In the genomic region with DNA sequence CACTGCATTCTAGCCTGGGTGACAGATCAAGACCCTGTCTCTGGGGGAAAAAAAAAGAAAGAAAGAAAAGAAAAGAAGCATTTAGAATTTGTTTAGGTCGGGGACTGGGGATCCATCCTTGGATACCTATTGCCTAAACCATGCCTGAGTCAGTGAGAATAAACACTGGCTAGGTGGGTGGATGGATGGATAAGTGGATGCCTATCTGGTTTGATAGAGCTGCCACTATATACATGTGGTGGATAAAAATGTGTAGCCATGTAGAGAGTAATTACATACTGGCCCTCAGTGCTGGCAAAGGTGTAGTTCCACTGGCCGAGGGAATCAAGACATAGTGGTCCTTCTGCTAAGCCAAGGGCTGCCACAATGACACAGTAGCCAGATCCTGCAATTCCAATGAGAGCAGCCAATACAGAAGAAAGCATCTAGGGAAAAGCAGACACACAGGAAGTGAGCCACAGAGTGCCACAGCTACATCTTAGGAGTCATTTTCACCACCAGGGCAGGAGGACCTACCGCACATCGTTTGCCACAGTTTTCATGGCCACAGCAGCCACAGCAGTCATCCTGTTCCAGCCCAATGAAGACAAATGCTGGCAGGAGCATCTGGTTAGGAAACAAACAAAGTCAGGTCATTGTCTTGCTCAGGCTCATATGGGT, we compare ENCODE assay signal across 1 cellular context.
TF ChIP-seq lines count a peak whose summit lies in the region.

No MANE protein-coding gene starts in this region.

TF ChIP-seq in A549, 52 proteins besides CTCF, POLR2A, EP300 and RAD21 (continued from another document):
- TF ChIP-seq USF2 (IDR thresholded peaks at IDR 0.05) (no peak), HDAC2 (IDR thresholded peaks at IDR 0.05) (no peak), EHF (CRISPR knock-in tag; IDR thresholded peaks at IDR 0.05) (no peak), CBX8 (IDR thresholded peaks at IDR 0.05) (no peak), RARB (CRISPR knock-in tag; IDR thresholded peaks at IDR 0.05) (no peak), ZSCAN20 (CRISPR knock-in tag; IDR thresholded peaks at IDR 0.05) (no peak), TFCP2L1 (CRISPR knock-in tag; IDR thresholded peaks at IDR 0.05) (peak; percentile 10; the same call in 1 of the 2 replicates), HOXB5 (CRISPR knock-in tag; IDR thresholded peaks at IDR 0.05) (no peak), PHF8 (IDR thresholded peaks at IDR 0.05; ENCODE audit: borderline replicate concordance, low read depth) (no peak), ZC3H11A (IDR thresholded peaks at IDR 0.05) (no peak), CHD2 (IDR thresholded peaks at IDR 0.05; ENCODE audit: low read length, partially characterized antibody) (no peak), ZNF302 (CRISPR knock-in tag; IDR thresholded peaks at IDR 0.05) (no peak), SREBF2 (IDR thresholded peaks at IDR 0.05) (no peak), MYC (IDR thresholded peaks at IDR 0.05; ENCODE audit: borderline replicate concordance, low read length) (no peak), HES2 (IDR thresholded peaks at IDR 0.05) (no peak), EHMT2 (IDR thresholded peaks at IDR 0.05; ENCODE audit: low read depth) (no peak), TP53 (CRISPR knock-in tag; IDR thresholded peaks at IDR 0.05) (peak; percentile 35; the same call in 1 of the 2 replicates), FOSB (CRISPR knock-in tag; IDR thresholded peaks at IDR 0.05) (peak; percentile 92; the same call in 1 of the 2 replicates), CEBPB (IDR thresholded peaks at IDR 0.05) (no peak), SMC3 (IDR thresholded peaks at IDR 0.05) (no peak), ZFP36 (IDR thresholded peaks at IDR 0.05; ENCODE audit: borderline replicate concordance, partially characterized antibody) (no peak), RFX5 (IDR thresholded peaks at IDR 0.05) (no peak), RCOR1 (IDR thresholded peaks at IDR 0.05; ENCODE audit: low read depth, low read length) (no peak), MAZ (IDR thresholded peaks at IDR 0.05; ENCODE audit: borderline replicate concordance, low read depth, low read length) (no peak), JUN (IDR thresholded peaks at IDR 0.05) (0 out of 5 replicates have a peak, but pooled peaks of 1 of the 2 experiments have one; percentile 14), PBX3 (IDR thresholded peaks at IDR 0.05) (no peak), POLR2AphosphoS2 (conservative IDR thresholded peaks at IDR 0.05; ENCODE audit: low read length) (peak; percentile 93; the same call in 1 of the 2 replicates)
- TF ChIP-seq, protein P1, sequence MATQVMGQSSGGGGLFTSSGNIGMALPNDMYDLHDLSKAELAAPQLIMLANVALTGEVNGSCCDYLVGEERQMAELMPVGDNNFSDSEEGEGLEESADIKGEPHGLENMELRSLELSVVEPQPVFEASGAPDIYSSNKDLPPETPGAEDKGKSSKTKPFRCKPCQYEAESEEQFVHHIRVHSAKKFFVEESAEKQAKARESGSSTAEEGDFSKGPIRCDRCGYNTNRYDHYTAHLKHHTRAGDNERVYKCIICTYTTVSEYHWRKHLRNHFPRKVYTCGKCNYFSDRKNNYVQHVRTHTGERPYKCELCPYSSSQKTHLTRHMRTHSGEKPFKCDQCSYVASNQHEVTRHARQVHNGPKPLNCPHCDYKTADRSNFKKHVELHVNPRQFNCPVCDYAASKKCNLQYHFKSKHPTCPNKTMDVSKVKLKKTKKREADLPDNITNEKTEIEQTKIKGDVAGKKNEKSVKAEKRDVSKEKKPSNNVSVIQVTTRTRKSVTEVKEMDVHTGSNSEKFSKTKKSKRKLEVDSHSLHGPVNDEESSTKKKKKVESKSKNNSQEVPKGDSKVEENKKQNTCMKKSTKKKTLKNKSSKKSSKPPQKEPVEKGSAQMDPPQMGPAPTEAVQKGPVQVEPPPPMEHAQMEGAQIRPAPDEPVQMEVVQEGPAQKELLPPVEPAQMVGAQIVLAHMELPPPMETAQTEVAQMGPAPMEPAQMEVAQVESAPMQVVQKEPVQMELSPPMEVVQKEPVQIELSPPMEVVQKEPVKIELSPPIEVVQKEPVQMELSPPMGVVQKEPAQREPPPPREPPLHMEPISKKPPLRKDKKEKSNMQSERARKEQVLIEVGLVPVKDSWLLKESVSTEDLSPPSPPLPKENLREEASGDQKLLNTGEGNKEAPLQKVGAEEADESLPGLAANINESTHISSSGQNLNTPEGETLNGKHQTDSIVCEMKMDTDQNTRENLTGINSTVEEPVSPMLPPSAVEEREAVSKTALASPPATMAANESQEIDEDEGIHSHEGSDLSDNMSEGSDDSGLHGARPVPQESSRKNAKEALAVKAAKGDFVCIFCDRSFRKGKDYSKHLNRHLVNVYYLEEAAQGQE (IDR thresholded peaks at IDR 0.05) = no peak
- TF ChIP-seq, protein P2, sequence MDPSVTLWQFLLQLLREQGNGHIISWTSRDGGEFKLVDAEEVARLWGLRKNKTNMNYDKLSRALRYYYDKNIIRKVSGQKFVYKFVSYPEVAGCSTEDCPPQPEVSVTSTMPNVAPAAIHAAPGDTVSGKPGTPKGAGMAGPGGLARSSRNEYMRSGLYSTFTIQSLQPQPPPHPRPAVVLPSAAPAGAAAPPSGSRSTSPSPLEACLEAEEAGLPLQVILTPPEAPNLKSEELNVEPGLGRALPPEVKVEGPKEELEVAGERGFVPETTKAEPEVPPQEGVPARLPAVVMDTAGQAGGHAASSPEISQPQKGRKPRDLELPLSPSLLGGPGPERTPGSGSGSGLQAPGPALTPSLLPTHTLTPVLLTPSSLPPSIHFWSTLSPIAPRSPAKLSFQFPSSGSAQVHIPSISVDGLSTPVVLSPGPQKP (IDR thresholded peaks at IDR 0.05; ENCODE audit: low read depth, low read length) = no peak
- TF ChIP-seq, protein P3, sequence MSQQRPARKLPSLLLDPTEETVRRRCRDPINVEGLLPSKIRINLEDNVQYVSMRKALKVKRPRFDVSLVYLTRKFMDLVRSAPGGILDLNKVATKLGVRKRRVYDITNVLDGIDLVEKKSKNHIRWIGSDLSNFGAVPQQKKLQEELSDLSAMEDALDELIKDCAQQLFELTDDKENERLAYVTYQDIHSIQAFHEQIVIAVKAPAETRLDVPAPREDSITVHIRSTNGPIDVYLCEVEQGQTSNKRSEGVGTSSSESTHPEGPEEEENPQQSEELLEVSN (IDR thresholded peaks at IDR 0.05; ENCODE audit: borderline replicate concordance, low read depth) = no peak
